Comparison of ENCODE assay signal across 10 cellular contexts in the genomic region with DNA sequence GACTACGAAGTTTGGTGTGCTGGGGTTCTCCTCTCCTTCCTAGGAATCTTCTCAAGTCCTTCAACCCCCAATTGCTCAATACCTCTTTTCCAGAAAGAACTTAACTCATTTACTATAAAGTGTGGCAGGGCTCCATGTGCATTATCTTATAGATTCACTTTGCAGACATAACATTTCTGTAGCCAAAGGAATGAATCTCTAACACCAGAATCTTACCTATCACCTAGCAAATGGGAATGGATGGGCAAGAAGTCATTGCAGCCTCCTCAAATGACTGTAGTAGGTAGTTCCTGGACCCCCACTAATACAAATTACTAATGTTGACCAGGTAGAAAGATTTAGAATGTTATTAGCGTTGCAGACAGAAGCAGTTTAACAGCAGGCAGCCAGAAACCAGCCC.
"Had no signal": no experiment of that assay in that cellular context is flagged by ENCODE, and none has a peak within 500 bp of the region (broad histone marks: within the 10 kb centered on the region; RNA-seq: fewer than 3 reads in every experiment).

No MANE protein-coding gene starts in this region.

- H2AFZ ChIP-seq: GM23248, GM23338 had no signal

- H3K4me1 ChIP-seq: HAP-1 had no signal

- FAIRE-seq: H1, H54 had no signal

- H3K9ac ChIP-seq: GM23248 had no signal

- H3K4me3 ChIP-seq: GM23248, GM23338, HAP-1 had no signal

- H3K4me2 ChIP-seq: GM23338 had no signal

- H3K27ac ChIP-seq: GM23248 had no signal

- DNase-seq: GM23248, GOT3, H7, H9, HCEC 1CT, HFFc6 had no signal

- H3K36me3 ChIP-seq: HAP-1 had no signal

- H3K9me3 ChIP-seq: HAP-1 had no signal

- ATAC-seq: GM23338 had no signal
